Comparison of ENCODE assay signal across 5 cellular contexts in genomic region chr18:11647310-11647709, GRCh38. TPM values are rescaled to one million over a fixed set of nuclear protein-coding genes. Genes with fewer than 3 reads are reported as not detected.
"Had no signal": no experiment of that assay in that cellular context is flagged by ENCODE, and none has a peak within 500 bp of the region (broad histone marks: within the 10 kb centered on the region; RNA-seq: fewer than 3 reads in every experiment).

No MANE protein-coding gene starts in this region.

RNA-seq across cellular contexts. Expression of gene SLC35G4, which starts 37.9 kb away (rescaled TPM):
- total RNA-seq: HepG2, HT-29, HT1080, IMR-90, K562 had no signal
